ENCODE assay signal across 1 cellular context in the genomic region with DNA sequence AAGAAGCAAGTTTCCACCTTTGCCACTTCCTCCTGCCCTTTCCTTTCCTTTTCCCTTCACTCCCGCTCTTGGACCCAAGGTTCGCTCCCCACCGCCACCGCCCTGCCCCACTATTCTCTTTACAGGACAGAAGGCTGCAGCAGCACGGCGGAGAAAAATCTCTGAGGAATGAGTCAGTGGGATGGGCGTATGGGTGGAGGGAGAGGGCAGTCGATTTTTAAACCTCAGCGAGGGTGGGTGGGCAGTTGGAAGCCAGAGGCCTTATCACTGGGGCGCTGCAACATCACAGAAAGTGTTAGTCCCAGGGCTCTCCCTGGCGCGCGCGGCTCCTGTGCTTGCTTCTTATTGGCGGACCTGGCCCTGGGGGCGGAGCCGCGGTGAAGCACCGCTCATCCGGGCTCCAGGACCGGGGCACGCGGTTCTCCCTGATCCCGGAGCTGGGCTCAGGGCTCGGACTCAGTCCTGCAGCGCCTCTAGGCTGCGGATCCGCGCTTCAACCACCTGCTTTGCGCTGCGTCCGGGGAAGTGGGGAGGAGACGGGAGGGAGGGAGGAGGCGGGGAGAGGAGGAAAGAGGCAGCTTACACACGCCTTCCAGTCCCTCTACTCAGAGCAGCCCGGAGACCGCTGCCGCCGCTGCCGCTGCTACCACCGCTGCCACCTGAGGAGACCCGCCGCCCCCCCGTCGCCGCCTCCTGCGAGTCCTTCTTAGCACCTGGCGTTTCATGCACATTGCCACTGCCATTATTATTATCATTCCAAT.
TF ChIP-seq lines count a peak whose summit lies in the region.

TSS of gene ALCAM (plus strand) at position 608 of the 761 bp plus-strand sequence.

TF ChIP-seq in A549, 52 proteins besides CTCF, POLR2A, EP300 and RAD21 (continued from another document):
- TF ChIP-seq, protein P1, sequence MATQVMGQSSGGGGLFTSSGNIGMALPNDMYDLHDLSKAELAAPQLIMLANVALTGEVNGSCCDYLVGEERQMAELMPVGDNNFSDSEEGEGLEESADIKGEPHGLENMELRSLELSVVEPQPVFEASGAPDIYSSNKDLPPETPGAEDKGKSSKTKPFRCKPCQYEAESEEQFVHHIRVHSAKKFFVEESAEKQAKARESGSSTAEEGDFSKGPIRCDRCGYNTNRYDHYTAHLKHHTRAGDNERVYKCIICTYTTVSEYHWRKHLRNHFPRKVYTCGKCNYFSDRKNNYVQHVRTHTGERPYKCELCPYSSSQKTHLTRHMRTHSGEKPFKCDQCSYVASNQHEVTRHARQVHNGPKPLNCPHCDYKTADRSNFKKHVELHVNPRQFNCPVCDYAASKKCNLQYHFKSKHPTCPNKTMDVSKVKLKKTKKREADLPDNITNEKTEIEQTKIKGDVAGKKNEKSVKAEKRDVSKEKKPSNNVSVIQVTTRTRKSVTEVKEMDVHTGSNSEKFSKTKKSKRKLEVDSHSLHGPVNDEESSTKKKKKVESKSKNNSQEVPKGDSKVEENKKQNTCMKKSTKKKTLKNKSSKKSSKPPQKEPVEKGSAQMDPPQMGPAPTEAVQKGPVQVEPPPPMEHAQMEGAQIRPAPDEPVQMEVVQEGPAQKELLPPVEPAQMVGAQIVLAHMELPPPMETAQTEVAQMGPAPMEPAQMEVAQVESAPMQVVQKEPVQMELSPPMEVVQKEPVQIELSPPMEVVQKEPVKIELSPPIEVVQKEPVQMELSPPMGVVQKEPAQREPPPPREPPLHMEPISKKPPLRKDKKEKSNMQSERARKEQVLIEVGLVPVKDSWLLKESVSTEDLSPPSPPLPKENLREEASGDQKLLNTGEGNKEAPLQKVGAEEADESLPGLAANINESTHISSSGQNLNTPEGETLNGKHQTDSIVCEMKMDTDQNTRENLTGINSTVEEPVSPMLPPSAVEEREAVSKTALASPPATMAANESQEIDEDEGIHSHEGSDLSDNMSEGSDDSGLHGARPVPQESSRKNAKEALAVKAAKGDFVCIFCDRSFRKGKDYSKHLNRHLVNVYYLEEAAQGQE (IDR thresholded peaks at IDR 0.05) = no peak; the same call in 1 of the 2 replicates
